1 cellular context compared by ENCODE assay signal in the genomic region with DNA sequence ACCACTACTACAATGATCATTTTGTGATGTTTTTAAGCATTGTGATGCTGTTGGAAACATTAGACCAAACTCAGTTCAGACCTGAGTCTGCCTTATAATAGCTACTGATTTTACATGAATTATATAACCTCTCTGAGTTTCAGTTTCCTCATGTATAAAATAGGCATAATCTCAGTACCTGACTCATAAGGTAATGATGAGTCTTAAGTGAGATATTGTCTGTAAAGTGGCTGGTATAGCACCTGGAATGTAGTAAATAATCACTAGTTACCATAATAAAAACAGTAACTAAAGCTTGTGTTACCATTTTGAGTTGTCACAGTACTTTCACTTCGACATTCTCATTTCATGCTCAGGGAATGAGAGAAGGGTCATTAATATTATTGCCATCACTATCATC.
TF ChIP-seq lines count a peak whose summit lies in the region.

No MANE protein-coding gene starts in this region.

TF ChIP-seq in GM12878, 131 proteins besides CTCF, POLR2A, EP300 and RAD21 (continued from another document):
- TF ChIP-seq, protein P1, sequence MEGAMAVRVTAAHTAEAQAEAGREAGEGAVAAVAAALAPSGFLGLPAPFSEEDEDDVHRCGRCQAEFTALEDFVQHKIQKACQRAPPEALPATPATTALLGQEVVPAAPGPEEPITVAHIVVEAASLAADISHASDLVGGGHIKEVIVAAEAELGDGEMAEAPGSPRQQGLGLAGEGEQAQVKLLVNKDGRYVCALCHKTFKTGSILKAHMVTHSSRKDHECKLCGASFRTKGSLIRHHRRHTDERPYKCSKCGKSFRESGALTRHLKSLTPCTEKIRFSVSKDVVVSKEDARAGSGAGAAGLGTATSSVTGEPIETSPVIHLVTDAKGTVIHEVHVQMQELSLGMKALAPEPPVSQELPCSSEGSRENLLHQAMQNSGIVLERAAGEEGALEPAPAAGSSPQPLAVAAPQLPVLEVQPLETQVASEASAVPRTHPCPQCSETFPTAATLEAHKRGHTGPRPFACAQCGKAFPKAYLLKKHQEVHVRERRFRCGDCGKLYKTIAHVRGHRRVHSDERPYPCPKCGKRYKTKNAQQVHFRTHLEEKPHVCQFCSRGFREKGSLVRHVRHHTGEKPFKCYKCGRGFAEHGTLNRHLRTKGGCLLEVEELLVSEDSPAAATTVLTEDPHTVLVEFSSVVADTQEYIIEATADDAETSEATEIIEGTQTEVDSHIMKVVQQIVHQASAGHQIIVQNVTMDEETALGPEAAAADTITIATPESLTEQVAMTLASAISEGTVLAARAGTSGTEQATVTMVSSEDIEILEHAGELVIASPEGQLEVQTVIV (IDR thresholded peaks at IDR 0.05; ENCODE audit: borderline replicate concordance, partially characterized antibody), result no peak
- TF ChIP-seq JUNB (IDR thresholded peaks at IDR 0.05) (no peak), BACH1 (IDR thresholded peaks at IDR 0.05; ENCODE audit: borderline replicate concordance) (no peak), SREBF2 (IDR thresholded peaks at IDR 0.05; ENCODE audit: low read length) (no peak), GATAD2B (conservative IDR thresholded peaks at IDR 0.05; ENCODE audit: low read depth) (no peak), TARDBP (IDR thresholded peaks at IDR 0.05; ENCODE audit: borderline replicate concordance) (no peak), RAD51 (IDR thresholded peaks at IDR 0.05) (no peak), TAF1 (IDR thresholded peaks at IDR 0.05; ENCODE audit: borderline replicate concordance, low read depth, low read length) (no peak), FOXK2 (IDR thresholded peaks at IDR 0.05) (no peak), ZNF217 (IDR thresholded peaks at IDR 0.05) (no peak)
- TF ChIP-seq, protein P2, sequence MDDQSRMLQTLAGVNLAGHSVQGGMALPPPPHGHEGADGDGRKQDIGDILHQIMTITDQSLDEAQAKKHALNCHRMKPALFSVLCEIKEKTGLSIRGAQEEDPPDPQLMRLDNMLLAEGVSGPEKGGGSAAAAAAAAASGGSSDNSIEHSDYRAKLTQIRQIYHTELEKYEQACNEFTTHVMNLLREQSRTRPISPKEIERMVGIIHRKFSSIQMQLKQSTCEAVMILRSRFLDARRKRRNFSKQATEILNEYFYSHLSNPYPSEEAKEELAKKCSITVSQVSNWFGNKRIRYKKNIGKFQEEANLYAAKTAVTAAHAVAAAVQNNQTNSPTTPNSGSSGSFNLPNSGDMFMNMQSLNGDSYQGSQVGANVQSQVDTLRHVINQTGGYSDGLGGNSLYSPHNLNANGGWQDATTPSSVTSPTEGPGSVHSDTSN (IDR thresholded peaks at IDR 0.05; ENCODE audit: insufficient replicate concordance, low read depth, low read length), result no peak
TF ChIP-seq in GM12878: peak in this region for 0.
